Comparison of ENCODE assay signal across 27 cellular contexts in genomic region chr10:131178956-131179355, GRCh38.
DNase-seq lines count a peak whose midpoint lies in the region; ATAC-seq and TF ChIP-seq lines count a peak whose summit lies in the region.
"Had no signal": no experiment of that assay in that cellular context is flagged by ENCODE, and none has a peak within 500 bp of the region (broad histone marks: within the 10 kb centered on the region; RNA-seq: fewer than 3 reads in every experiment).

No MANE protein-coding gene starts in this region.

- H3K27ac Mint-ChIP-seq in type B pancreatic cell = no peak overlapping the region
- H3K27ac Mint-ChIP-seq: activated CD4-positive, alpha-beta T cell treated with anti-CD3 and anti-CD28 coated beads for 36 hours; activated CD8-positive, alpha-beta T cell treated with anti-CD3 and anti-CD28 coated beads, Interleukin-2, amount 10 ng/mL, durations not matched to agents 7 days and 5 days; memory B cell; T-helper 2 cell treated with Interferon-gamma antibody and Interleukin-4, amounts not matched to agents 5 μg/mL and 100 μg/mL, for 36 hours had no signal

- no peaks in the 10 kb centered on the region for H3K36me3 Mint-ChIP-seq in type B pancreatic cell
- H3K36me3 Mint-ChIP-seq: memory B cell had no signal

- H3K9me3 Mint-ChIP-seq in type B pancreatic cell = no peaks in the 10 kb centered on the region

- DNase-seq in NCI-H748 (lab: John Stamatoyannopoulos, UW; ENCODE audit: unreplicated experiment) = peak; percentile 67
- DNase-seq in NCI-H748 treated with DMSO at 0.1 percent for 48 hours (lab: John Stamatoyannopoulos, UW) = no peak
- peak; percentile 47 for DNase-seq in NCI-H510A (lab: John Stamatoyannopoulos, UW)
- peak; percentile 84 for DNase-seq in mesenteric fat pad (ENCODE audit: low spot score)
- peak; percentile 53 for DNase-seq in type B pancreatic cell (ENCODE audit: extremely low spot score, unreplicated experiment)
- no peak for DNase-seq in kidney tubule cell (ENCODE audit: low spot score)
- DNase-seq: activated CD4-positive, alpha-beta T cell treated with anti-CD3 and anti-CD28 coated beads for 36 hours; activated CD8-positive, alpha-beta T cell treated with anti-CD3 and anti-CD28 coated beads, Interleukin-2, amount 10 ng/mL, durations not matched to agents 7 days and 5 days; activated gamma-delta T cell treated with Interleukin-2 at 50 U/mL for 16 hours; BE2C; COR-L47; dermis blood vessel endothelial cell; DND-41; gastrocnemius medialis; KG1; left colon; MM.1S; NCI-H226; NK-92 treated with Interleukin-12 subunit alpha and Interleukin-12 subunit beta, amount 100 ng/mL, for 24 hours; PC-9; SHP77 treated with DMSO at 0.1 percent for 48 hours; stimulated activated naive CD8-positive, alpha-beta T cell treated with anti-CD3 and anti-CD28 coated beads, Interleukin-15, Interleukin-2, amounts not matched to agents 100 U/mL and 50 U/mL, for 24 hours had no signal

- no peaks in the 10 kb centered on the region for H3K27me3 Mint-ChIP-seq in type B pancreatic cell
- H3K27me3 Mint-ChIP-seq: activated CD4-positive, alpha-beta T cell treated with anti-CD3 and anti-CD28 coated beads for 36 hours; central memory CD8-positive, alpha-beta T cell had no signal

- H3K4me3 Mint-ChIP-seq in type B pancreatic cell = no peak overlapping the region
- H3K4me3 Mint-ChIP-seq: activated CD4-positive, alpha-beta T cell treated with anti-CD3 and anti-CD28 coated beads for 36 hours; activated CD8-positive, alpha-beta T cell treated with anti-CD3 and anti-CD28 coated beads, Interleukin-2, amount 10 ng/mL, durations not matched to agents 7 days and 5 days; central memory CD8-positive, alpha-beta T cell; memory B cell; T-helper 2 cell treated with Interferon-gamma antibody and Interleukin-4, amounts not matched to agents 5 μg/mL and 100 μg/mL, for 36 hours had no signal

- no peak for TF ChIP-seq CTCF in type B pancreatic cell (conservative IDR thresholded peaks at IDR 0.05)

- ATAC-seq in GM21390 (IDR thresholded peaks at IDR 0.05; ENCODE audit: unreplicated experiment) (no peak), GM21786 (IDR thresholded peaks at IDR 0.05; ENCODE audit: unreplicated experiment) (no peak)
- ATAC-seq: activated CD4-positive, alpha-beta T cell treated with anti-CD3 and anti-CD28 coated beads for 36 hours; activated CD8-positive, alpha-beta T cell treated with anti-CD3 and anti-CD28 coated beads, Interleukin-2, amount 10 ng/mL, durations not matched to agents 7 days and 5 days; gastrocnemius medialis; left colon; stimulated activated naive CD8-positive, alpha-beta T cell treated with anti-CD3 and anti-CD28 coated beads, Interleukin-15, Interleukin-2, amounts not matched to agents 100 U/mL and 50 U/mL, for 24 hours had no signal

- no peaks in the 10 kb centered on the region for H3K4me1 Mint-ChIP-seq in type B pancreatic cell (ENCODE audit: unreplicated experiment)
- H3K4me1 Mint-ChIP-seq: activated CD4-positive, alpha-beta T cell treated with anti-CD3 and anti-CD28 coated beads for 36 hours; central memory CD8-positive, alpha-beta T cell; memory B cell had no signal

Comparison
In these comparisons a context has a peak if more than half of its experiments do, and no peak if none do; other contexts are left out.
1. DNase-seq: peak in NCI-H748 (single experiment), NCI-H510A (single experiment), mesenteric fat pad (single experiment) and type B pancreatic cell (single experiment); none in NCI-H748 treated with DMSO at 0.1 percent for 48 hours (single experiment) and kidney tubule cell (single experiment).